Comparison of ENCODE assay signal across 23 cellular contexts in genomic region chr6:33684428-33684896, GRCh38.
"Had no signal": no experiment of that assay in that cellular context is flagged by ENCODE, and none has a peak within 500 bp of the region (broad histone marks: within the 10 kb centered on the region; RNA-seq: fewer than 3 reads in every experiment).

No MANE protein-coding gene starts in this region.

- ATAC-seq: activated T-cell treated with anti-CD3 and anti-CD28 coated beads, Interleukin-2, amount 50 U/mL, for 72 hours; heart right ventricle; lower lobe of right lung; naive thymus-derived CD8-positive, alpha-beta T cell; right cardiac atrium; stimulated activated naive CD8-positive, alpha-beta T cell treated with anti-CD3 and anti-CD28 coated beads, Interleukin-15, Interleukin-2, amounts not matched to agents 100 U/mL and 50 U/mL, for 24 hours had no signal

- H3K9me3 Mint-ChIP-seq: activated CD4-positive, alpha-beta T cell treated with anti-CD3 and anti-CD28 coated beads, Interleukin-2, amount 10 ng/mL, durations not matched to agents 7 days and 5 days; activated naive CD4-positive, alpha-beta T cell treated with anti-CD3 and anti-CD28 coated beads for 36 hours; activated naive CD8-positive, alpha-beta T cell treated with anti-CD3 and anti-CD28 coated beads for 36 hours; activated T-cell treated with anti-CD3 and anti-CD28 coated beads, Interleukin-2, amount 50 U/mL, for 72 hours; naive thymus-derived CD8-positive, alpha-beta T cell; neural crest cell had no signal

- H3K36me3 ChIP-seq: brain microvascular endothelial cell had no signal

- H3K27ac ChIP-seq: adrenal gland, brain microvascular endothelial cell, epithelial cell of prostate, esophagus squamous epithelium, heart right ventricle, lower lobe of right lung, transverse colon had no signal

- H3K9me3 ChIP-seq: adrenal gland, esophagus squamous epithelium, heart right ventricle, lower lobe of right lung, testis, transverse colon had no signal

- H3K4me3 ChIP-seq: adrenal gland, esophagus squamous epithelium, heart right ventricle, lower lobe of right lung, testis, transverse colon had no signal

- H3K27me3 ChIP-seq: adrenal gland, brain microvascular endothelial cell, esophagus squamous epithelium, heart right ventricle, testis, transverse colon had no signal

- DNase-seq: activated CD4-positive, alpha-beta T cell treated with anti-CD3 and anti-CD28 coated beads, Interleukin-2, amount 10 ng/mL, durations not matched to agents 7 days and 5 days; activated CD4-positive, CD25-positive, alpha-beta regulatory T cell treated with anti-CD3 and anti-CD28 coated beads, Interleukin-2, amount 50 U/mL, for 72 hours; activated effector memory CD4-positive, alpha-beta T cell treated with anti-CD3 and anti-CD28 coated beads, Interleukin-2, amount 50 U/mL, for 16 hours; activated naive CD4-positive, alpha-beta T cell treated with anti-CD3 and anti-CD28 coated beads for 36 hours; activated naive CD8-positive, alpha-beta T cell treated with anti-CD3 and anti-CD28 coated beads for 36 hours; activated T-cell treated with anti-CD3 and anti-CD28 coated beads, Interleukin-2, amount 50 U/mL, for 72 hours; adrenal gland; brain microvascular endothelial cell; esophagus squamous epithelium; foreskin melanocyte; heart right ventricle; mesenchymal stem cell; naive thymus-derived CD8-positive, alpha-beta T cell; stimulated activated CD4-positive, alpha-beta T cell treated with anti-CD3 and anti-CD28 coated beads, Interleukin-2, amount 100 ng/mL, for 48 hours; stimulated activated naive CD8-positive, alpha-beta T cell treated with anti-CD3 and anti-CD28 coated beads, Interleukin-15, Interleukin-2, amounts not matched to agents 100 U/mL and 50 U/mL, for 24 hours; T-helper 2 cell; testis; transverse colon had no signal

- H3K27ac Mint-ChIP-seq: activated CD4-positive, alpha-beta T cell treated with anti-CD3 and anti-CD28 coated beads, Interleukin-2, amount 10 ng/mL, durations not matched to agents 7 days and 5 days; activated T-cell treated with anti-CD3 and anti-CD28 coated beads, Interleukin-2, amount 50 U/mL, for 72 hours had no signal

- H3K4me3 Mint-ChIP-seq: activated CD4-positive, alpha-beta T cell treated with anti-CD3 and anti-CD28 coated beads, Interleukin-2, amount 10 ng/mL, durations not matched to agents 7 days and 5 days; activated naive CD4-positive, alpha-beta T cell treated with anti-CD3 and anti-CD28 coated beads for 36 hours; activated naive CD8-positive, alpha-beta T cell treated with anti-CD3 and anti-CD28 coated beads for 36 hours; activated T-cell treated with anti-CD3 and anti-CD28 coated beads, Interleukin-2, amount 50 U/mL, for 72 hours; naive thymus-derived CD8-positive, alpha-beta T cell; neural crest cell had no signal

- FAIRE-seq: astrocyte had no signal

- H3K27me3 Mint-ChIP-seq: activated CD4-positive, alpha-beta T cell treated with anti-CD3 and anti-CD28 coated beads, Interleukin-2, amount 10 ng/mL, durations not matched to agents 7 days and 5 days; activated naive CD8-positive, alpha-beta T cell treated with anti-CD3 and anti-CD28 coated beads for 36 hours; naive thymus-derived CD8-positive, alpha-beta T cell had no signal

- H3K4me1 ChIP-seq: esophagus squamous epithelium, heart right ventricle, lower lobe of right lung, transverse colon had no signal
